In the genomic region with DNA sequence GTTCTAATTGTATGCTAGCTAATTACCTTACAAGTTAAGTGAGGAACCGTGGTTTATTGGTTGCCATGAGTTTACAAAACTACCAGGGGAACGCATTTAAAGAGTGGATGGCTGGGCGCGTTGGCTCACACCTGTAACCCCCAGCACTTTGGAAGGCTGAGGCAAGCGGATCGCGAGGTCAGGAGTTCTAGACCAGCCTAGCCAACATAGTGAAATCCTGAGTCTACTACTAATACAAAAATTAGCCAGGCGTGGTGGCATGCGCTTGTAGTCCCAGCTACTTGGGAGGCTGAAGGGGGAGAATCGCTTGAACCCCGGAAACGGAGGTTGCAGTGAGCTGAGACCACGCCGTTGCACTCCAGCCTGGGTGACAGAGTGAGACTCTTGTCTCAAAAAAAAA, we compare ENCODE assay signal across 9 cellular contexts. TPM values are rescaled to one million over a fixed set of nuclear protein-coding genes. Genes with fewer than 3 reads are reported as not detected.
A peak's percentile ranks its signal among the peaks of the same experiment; 100 is the strongest.
DNase-seq lines count a peak whose midpoint lies in the region; ATAC-seq and TF ChIP-seq lines count a peak whose summit lies in the region.
"Had no signal": no experiment of that assay in that cellular context is flagged by ENCODE, and none has a peak within 500 bp of the region (broad histone marks: within the 10 kb centered on the region; RNA-seq: fewer than 3 reads in every experiment).

No MANE protein-coding gene starts in this region.

- peaks cover 44% of the 10 kb centered on the region for H3K79me2 ChIP-seq in GM23338 (replicated peaks; ENCODE audit: insufficient read depth)

- intact Hi-C loops in sciatic nerve (cut with DNase I), result no loop called here

- peak overlapping the region; percentile 96 for H3K4me3 ChIP-seq in GM23338
- peak overlapping the region; percentile 92 for H3K4me3 ChIP-seq in fibroblast of the aortic adventitia (ENCODE audit: low read depth, low read length)

- peaks cover 60% of the 10 kb centered on the region for H3F3A ChIP-seq in GM23338 (replicated peaks; ENCODE audit: low read depth)

- H3K4me1 ChIP-seq in GM23338 (ENCODE audit: insufficient read depth), result peaks cover 17% of the 10 kb centered on the region; the same call in 1 of the 2 replicates

- H3K9me2 ChIP-seq in GM23338 (ENCODE audit: insufficient read depth), result no peaks in the 10 kb centered on the region

- TF ChIP-seq CTCF in GM23338 (conservative IDR thresholded peaks at IDR 0.05; ENCODE audit: low read depth in 2 of 2) (no peak), VCaP (conservative IDR thresholded peaks at IDR 0.05) (no peak), fibroblast of the aortic adventitia (IDR thresholded peaks at IDR 0.05; ENCODE audit: insufficient read depth, low read length) (no peak)

- H3K27me3 ChIP-seq in GM23338 (ENCODE audit: insufficient read depth), result no peaks in the 10 kb centered on the region
- H3K27me3 ChIP-seq: colonic mucosa had no signal

- peaks cover 24% of the 10 kb centered on the region for H3K4me1 Mint-ChIP-seq in GM23338

- H3K36me3 Mint-ChIP-seq in GM23338 (ENCODE audit: low read depth), result peaks cover 66% of the 10 kb centered on the region

- peaks cover 57% of the 10 kb centered on the region for H3K36me3 ChIP-seq in GM23338 (ENCODE audit: insufficient read depth)

- DNase-seq in GM23338 (ENCODE audit: low spot score), result no peak
- DNase-seq in fibroblast of the aortic adventitia (ENCODE audit: low read depth), result no peak
- peak; percentile 32 for DNase-seq in sciatic nerve (ENCODE audit: low spot score)
- no peak for DNase-seq in HUDEP-2 (lab: John Stamatoyannopoulos, UW; ENCODE audit: unreplicated experiment in 76 of 76)
- DNase-seq in iPS-NIHi7 (ENCODE audit: extremely low spot score), result no peak
- DNase-seq: colonic mucosa, NCI-H1694 treated with DMSO at 0.1 percent for 48 hours had no signal

- peak overlapping the region; percentile 95 for H3K4me3 Mint-ChIP-seq in GM23338

- H3K27me3 Mint-ChIP-seq in GM23338 (ENCODE audit: insufficient read depth, low read depth, poor library complexity), result peaks cover 15% of the 10 kb centered on the region

- ATAC-seq in GM23338, result no peak
- ATAC-seq in sciatic nerve, result no peak
- no peak for ATAC-seq in GM19467 (IDR thresholded peaks at IDR 0.05; ENCODE audit: unreplicated experiment)

- H3K4me2 ChIP-seq in GM23338, result peak overlapping the region; percentile 92

- peaks cover 7% of the 10 kb centered on the region for H3K9me3 Mint-ChIP-seq in GM23338

- H3K27ac ChIP-seq in GM23338 (ENCODE audit: low read depth) (peak overlapping the region; percentile 56), VCaP (peak overlapping the region; percentile 99)
- H3K27ac ChIP-seq: colonic mucosa had no signal

- H3K27ac Mint-ChIP-seq in GM23338, result peak overlapping the region; percentile 70; the same call in 1 of the 2 replicates

- no peak overlapping the region for H2AFZ ChIP-seq in GM23338

- H4K20me1 ChIP-seq in GM23338 (replicated peaks; ENCODE audit: insufficient read depth), result peaks cover 59% of the 10 kb centered on the region

TF ChIP-seq in GM23338, 12 proteins besides CTCF, POLR2A, EP300 and RAD21 (continues in another document):
- TF ChIP-seq CREB1 (CRISPR knock-in tag; IDR thresholded peaks at IDR 0.05; ENCODE audit: low read depth), result no peak
- TF ChIP-seq ZNF462 (CRISPR knock-in tag; IDR thresholded peaks at IDR 0.05), result no peak
- no peak for TF ChIP-seq NANOG (IDR thresholded peaks at IDR 0.05; ENCODE audit: borderline replicate concordance)
- no peak for TF ChIP-seq POLR2AphosphoS5 (IDR thresholded peaks at IDR 0.05; ENCODE audit: low read depth)
- TF ChIP-seq, protein P1, sequence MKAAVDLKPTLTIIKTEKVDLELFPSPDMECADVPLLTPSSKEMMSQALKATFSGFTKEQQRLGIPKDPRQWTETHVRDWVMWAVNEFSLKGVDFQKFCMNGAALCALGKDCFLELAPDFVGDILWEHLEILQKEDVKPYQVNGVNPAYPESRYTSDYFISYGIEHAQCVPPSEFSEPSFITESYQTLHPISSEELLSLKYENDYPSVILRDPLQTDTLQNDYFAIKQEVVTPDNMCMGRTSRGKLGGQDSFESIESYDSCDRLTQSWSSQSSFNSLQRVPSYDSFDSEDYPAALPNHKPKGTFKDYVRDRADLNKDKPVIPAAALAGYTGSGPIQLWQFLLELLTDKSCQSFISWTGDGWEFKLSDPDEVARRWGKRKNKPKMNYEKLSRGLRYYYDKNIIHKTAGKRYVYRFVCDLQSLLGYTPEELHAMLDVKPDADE (IDR thresholded peaks at IDR 0.05), result no peak
- TF ChIP-seq ZNF114 (CRISPR knock-in tag; IDR thresholded peaks at IDR 0.05), result no peak
- TF ChIP-seq ZNF331 (CRISPR knock-in tag; IDR thresholded peaks at IDR 0.05; ENCODE audit: low read depth), result no peak

RNA-seq across cellular contexts. Expression of gene EIF5, which starts 2.2 kb away (rescaled TPM):
- 177 and 194 TPM in 2 replicates for total RNA-seq in GM23338 (2014; rRNA removed; shearing (Covaris generic))
- polyA plus RNA-seq in GM23338 (2016; fragmentation: Nextera tagmentation; extraction: Ambion mirVana), result 476 and 634 TPM in 2 replicates
- 322 and 328 TPM in 2 replicates for total RNA-seq in fibroblast of the aortic adventitia (ENCODE audit: low replicate concordance)
- 186 TPM for total RNA-seq in sciatic nerve

RNA-seq across cellular contexts. Expression of gene MARK3, which starts 49.0 kb away (rescaled TPM):
- 69.7 and 75.8 TPM in 2 replicates for total RNA-seq in GM23338 (2014; rRNA removed; shearing (Covaris generic))
- 38.2 and 45.9 TPM in 2 replicates for polyA plus RNA-seq in GM23338 (2016; fragmentation: Nextera tagmentation; extraction: Ambion mirVana)
- 67.7 and 79.5 TPM in 2 replicates for total RNA-seq in fibroblast of the aortic adventitia (ENCODE audit: low replicate concordance)
- total RNA-seq in sciatic nerve, result 104 TPM
